In the genomic region with DNA sequence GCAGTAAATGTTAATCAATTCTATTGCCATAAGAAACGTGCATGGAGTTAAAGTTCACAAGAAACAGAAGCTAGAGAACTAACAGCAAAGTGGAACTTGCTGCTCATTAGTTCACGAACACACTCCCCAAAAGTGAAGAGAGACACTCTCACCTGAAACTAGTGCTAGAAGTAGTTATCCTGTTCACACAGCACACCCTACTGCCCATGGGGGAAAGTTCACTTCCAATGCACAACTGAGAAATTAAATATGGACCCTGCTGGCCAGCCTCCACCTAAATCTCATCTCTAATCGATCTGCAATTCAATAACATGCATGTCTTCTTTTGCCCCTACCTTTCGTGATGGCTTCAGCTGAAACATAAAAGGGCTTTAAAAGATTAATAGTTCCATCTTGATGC, we compare ENCODE assay signal across 8 cellular contexts. TPM values are rescaled to one million over a fixed set of nuclear protein-coding genes. Genes with fewer than 3 reads are reported as not detected.
DNase-seq lines count a peak whose midpoint lies in the region; ATAC-seq and TF ChIP-seq lines count a peak whose summit lies in the region.

No MANE protein-coding gene starts in this region.

- no peaks in the 10 kb centered on the region for H3K27me3 ChIP-seq in Panc1 (ENCODE audit: control insufficient read depth, insufficient read depth, low read length)

- CTCF ChIA-PET in Panc1 (lab: Charles Lee): no interaction called here

- no peaks in the 10 kb centered on the region for H3K4me1 ChIP-seq in Panc1 (ENCODE audit: control insufficient read depth, insufficient read depth, low read length)

- intact Hi-C loops in Panc1 (cut with micrococcal nuclease; ENCODE audit: unreplicated experiment): loop anchor here (5.0 to 10.0 kb wide), 3 partner anchors 110 to 300 kb away; partner anchors contain the start of gene LMOD3

- peak; percentile 88 for ATAC-seq in GM18502 (IDR thresholded peaks at IDR 0.05; ENCODE audit: poor library complexity, unreplicated experiment)
- peak; percentile 52 for ATAC-seq in HG02970 (IDR thresholded peaks at IDR 0.05; ENCODE audit: low FRiP score, unreplicated experiment)
- peak; percentile 78; the same call in 1 of the 2 replicates for ATAC-seq in Panc1
- ATAC-seq in effector memory CD8-positive, alpha-beta T cell (replicated peaks): peak; percentile 54

- H3K4me3 Mint-ChIP-seq in effector memory CD8-positive, alpha-beta T cell: no peak overlapping the region
- no peak overlapping the region for H3K4me3 Mint-ChIP-seq in nephron

- in situ Hi-C loops in Panc1 (cut with HindIII; ENCODE audit: low pct_unique_long_range_greater_than_20kb, low sequenced_read_pairs): no loop called here

- no peaks in the 10 kb centered on the region for H3K36me3 Mint-ChIP-seq in effector memory CD8-positive, alpha-beta T cell (ENCODE audit: insufficient read depth)
- H3K36me3 Mint-ChIP-seq in nephron (ENCODE audit: low read depth): no peaks in the 10 kb centered on the region

- POLR2A ChIA-PET in Panc1 (lab: Charles Lee): no interaction called here

- H3K9me3 ChIP-seq in Panc1 (ENCODE audit: control insufficient read depth, insufficient read depth, low read depth, low read length): no peaks in the 10 kb centered on the region

- H3K4me3 ChIP-seq in Panc1 (ENCODE audit: low read depth in 2 of 2, low read length in 2 of 2): no peak overlapping the region

- no TSS peak for BruUV-seq in Panc1 (replicated peaks; lab: Mats Ljungman, UMichigan)

- no peaks in the 10 kb centered on the region for H3K4me1 Mint-ChIP-seq in effector memory CD8-positive, alpha-beta T cell (ENCODE audit: low read depth in 2 of 2)
- peaks cover 6% of the 10 kb centered on the region for H3K4me1 Mint-ChIP-seq in nephron

- no peaks in the 10 kb centered on the region for H3K36me3 ChIP-seq in Panc1 (ENCODE audit: control insufficient read depth, insufficient read depth, low read length)

- peaks cover 2 to 5% of the 10 kb centered on the region in 2 donors for H3K27me3 Mint-ChIP-seq in effector memory CD8-positive, alpha-beta T cell
- H3K27me3 Mint-ChIP-seq in nephron (ENCODE audit: low read depth): no peaks in the 10 kb centered on the region

- TF ChIP-seq CTCF in AG09319 (IDR thresholded peaks at IDR 0.05; ENCODE audit: low read depth, low read length) (peak; percentile 43), Panc1 (IDR thresholded peaks at IDR 0.05) (peak; percentile 60), nephron (IDR thresholded peaks at IDR 0.05; ENCODE audit: unreplicated experiment in 3 of 3) (peak; percentile 56 to 72 (median 61))

- H3K27ac ChIP-seq in Panc1 (ENCODE audit: low read length): no peak overlapping the region

- DNase-seq in AG09319 (ENCODE audit: extremely low read depth, low read depth) (no peak), Panc1 (ENCODE audit: low read depth, low spot score) (peak; percentile 17), NCI-H2081 treated with DMSO at 0.1 percent for 48 hours (lab: John Stamatoyannopoulos, UW) (no peak), foreskin melanocyte (no peak)
- DNase-seq in effector memory CD8-positive, alpha-beta T cell: peak; percentile 4 to 13 (median 10)

- no peaks in the 10 kb centered on the region for H3K9me3 Mint-ChIP-seq in effector memory CD8-positive, alpha-beta T cell
- H3K9me3 Mint-ChIP-seq in nephron: no peaks in the 10 kb centered on the region

- no peak overlapping the region for H3K27ac Mint-ChIP-seq in effector memory CD8-positive, alpha-beta T cell
- no peak overlapping the region for H3K27ac Mint-ChIP-seq in nephron

RNA-seq across cellular contexts. Expression of gene FRMD4B, which starts 39.4 kb away (rescaled TPM):
- total RNA-seq in Panc1 (2021; ENCODE audit: unreplicated experiment): 0.90 TPM
- polyA plus RNA-seq in Panc1 (2012; ENCODE audit: insufficient read length): 1.1 TPM

Comparison
In these comparisons a context has a peak if more than half of its experiments do, and no peak if none do; other contexts are left out.
1. DNase-seq: peak in Panc1 (single experiment) and effector memory CD8-positive, alpha-beta T cell (3 of 3); none in AG09319 (single experiment), NCI-H2081 treated with DMSO at 0.1 percent for 48 hours (single experiment) and foreskin melanocyte (single experiment).
2. Peak in every context shown above with its lines, with median percentiles within 50 percentile points of each other: CTCF ChIP-seq and ATAC-seq.